ENCODE assay signal across 1 cellular context in the genomic region with DNA sequence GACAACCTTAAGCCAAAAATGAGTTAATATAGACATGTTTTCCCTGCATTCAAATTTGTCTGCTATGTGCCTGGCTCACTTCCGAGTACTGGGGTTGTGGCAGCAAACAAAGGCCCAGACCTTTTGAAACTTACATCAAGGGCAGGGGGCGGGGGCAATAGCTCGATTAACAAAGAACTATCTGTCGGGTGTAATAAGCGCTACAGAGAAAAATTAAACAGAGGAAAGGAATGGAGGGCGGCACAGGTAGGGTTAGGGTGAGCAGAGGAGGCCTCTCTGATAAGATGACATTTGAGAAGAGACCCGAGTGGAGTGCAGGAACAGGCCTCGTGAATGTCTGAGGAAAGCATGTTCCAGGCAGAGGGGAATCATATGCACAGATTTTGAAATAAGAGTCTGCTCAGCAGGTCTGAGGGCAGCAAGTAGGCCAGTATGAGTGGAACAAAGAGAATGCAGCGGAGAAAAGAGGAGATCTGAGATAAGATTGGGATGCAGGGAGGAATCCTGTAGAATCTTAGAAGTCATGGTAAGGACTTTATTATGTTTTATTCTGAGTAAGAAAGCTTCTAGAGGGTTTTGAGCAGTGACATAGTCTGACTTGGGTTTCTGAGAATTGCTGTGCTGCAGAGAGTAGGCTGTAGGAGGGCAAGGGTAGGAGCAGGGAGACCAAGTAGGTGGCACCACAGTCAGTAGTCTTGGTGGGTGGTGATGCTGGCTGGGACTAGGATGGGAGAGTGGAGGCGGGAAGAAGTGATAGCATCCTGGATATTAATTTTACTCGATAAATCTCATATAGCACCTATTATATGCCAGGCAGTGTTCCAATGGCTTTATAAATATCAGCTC.
TF ChIP-seq lines count a peak whose summit lies in the region.

No MANE protein-coding gene starts in this region.

TF ChIP-seq in H1, 55 proteins besides CTCF, POLR2A, EP300 and RAD21:
- TF ChIP-seq EGR1 (IDR thresholded peaks at IDR 0.05; ENCODE audit: borderline replicate concordance, low read depth, low read length) (no peak), YY1 (IDR thresholded peaks at IDR 0.05; ENCODE audit: low read depth, low read length) (no peak), KDM5A (IDR thresholded peaks at IDR 0.05; ENCODE audit: low read length) (no peak), TAF7 (optimal IDR thresholded peaks at IDR 0.05; ENCODE audit: borderline replicate concordance, low read depth, low read length) (no peak), RFX5 (IDR thresholded peaks at IDR 0.05; ENCODE audit: borderline replicate concordance, low read depth, low read length) (no peak), GABPA (IDR thresholded peaks at IDR 0.05; ENCODE audit: borderline replicate concordance, insufficient read depth, low read length) (no peak), SRF (IDR thresholded peaks at IDR 0.05; ENCODE audit: low read depth, low read length) (no peak), KDM1A (IDR thresholded peaks at IDR 0.05; ENCODE audit: borderline replicate concordance, low read length) (no peak), POLR2AphosphoS5 (IDR thresholded peaks at IDR 0.05; ENCODE audit: low read depth, low read length) (no peak), SP2 (IDR thresholded peaks at IDR 0.05; ENCODE audit: low read length) (no peak), TAF1 (IDR thresholded peaks at IDR 0.05; ENCODE audit: low read depth, low read length) (no peak), TCF12 (IDR thresholded peaks at IDR 0.05; ENCODE audit: low read depth, low read length) (no peak), CREB1 (IDR thresholded peaks at IDR 0.05) (no peak), JUND (IDR thresholded peaks at IDR 0.05; ENCODE audit: low read length) (no peak)
- TF ChIP-seq, protein P1, sequence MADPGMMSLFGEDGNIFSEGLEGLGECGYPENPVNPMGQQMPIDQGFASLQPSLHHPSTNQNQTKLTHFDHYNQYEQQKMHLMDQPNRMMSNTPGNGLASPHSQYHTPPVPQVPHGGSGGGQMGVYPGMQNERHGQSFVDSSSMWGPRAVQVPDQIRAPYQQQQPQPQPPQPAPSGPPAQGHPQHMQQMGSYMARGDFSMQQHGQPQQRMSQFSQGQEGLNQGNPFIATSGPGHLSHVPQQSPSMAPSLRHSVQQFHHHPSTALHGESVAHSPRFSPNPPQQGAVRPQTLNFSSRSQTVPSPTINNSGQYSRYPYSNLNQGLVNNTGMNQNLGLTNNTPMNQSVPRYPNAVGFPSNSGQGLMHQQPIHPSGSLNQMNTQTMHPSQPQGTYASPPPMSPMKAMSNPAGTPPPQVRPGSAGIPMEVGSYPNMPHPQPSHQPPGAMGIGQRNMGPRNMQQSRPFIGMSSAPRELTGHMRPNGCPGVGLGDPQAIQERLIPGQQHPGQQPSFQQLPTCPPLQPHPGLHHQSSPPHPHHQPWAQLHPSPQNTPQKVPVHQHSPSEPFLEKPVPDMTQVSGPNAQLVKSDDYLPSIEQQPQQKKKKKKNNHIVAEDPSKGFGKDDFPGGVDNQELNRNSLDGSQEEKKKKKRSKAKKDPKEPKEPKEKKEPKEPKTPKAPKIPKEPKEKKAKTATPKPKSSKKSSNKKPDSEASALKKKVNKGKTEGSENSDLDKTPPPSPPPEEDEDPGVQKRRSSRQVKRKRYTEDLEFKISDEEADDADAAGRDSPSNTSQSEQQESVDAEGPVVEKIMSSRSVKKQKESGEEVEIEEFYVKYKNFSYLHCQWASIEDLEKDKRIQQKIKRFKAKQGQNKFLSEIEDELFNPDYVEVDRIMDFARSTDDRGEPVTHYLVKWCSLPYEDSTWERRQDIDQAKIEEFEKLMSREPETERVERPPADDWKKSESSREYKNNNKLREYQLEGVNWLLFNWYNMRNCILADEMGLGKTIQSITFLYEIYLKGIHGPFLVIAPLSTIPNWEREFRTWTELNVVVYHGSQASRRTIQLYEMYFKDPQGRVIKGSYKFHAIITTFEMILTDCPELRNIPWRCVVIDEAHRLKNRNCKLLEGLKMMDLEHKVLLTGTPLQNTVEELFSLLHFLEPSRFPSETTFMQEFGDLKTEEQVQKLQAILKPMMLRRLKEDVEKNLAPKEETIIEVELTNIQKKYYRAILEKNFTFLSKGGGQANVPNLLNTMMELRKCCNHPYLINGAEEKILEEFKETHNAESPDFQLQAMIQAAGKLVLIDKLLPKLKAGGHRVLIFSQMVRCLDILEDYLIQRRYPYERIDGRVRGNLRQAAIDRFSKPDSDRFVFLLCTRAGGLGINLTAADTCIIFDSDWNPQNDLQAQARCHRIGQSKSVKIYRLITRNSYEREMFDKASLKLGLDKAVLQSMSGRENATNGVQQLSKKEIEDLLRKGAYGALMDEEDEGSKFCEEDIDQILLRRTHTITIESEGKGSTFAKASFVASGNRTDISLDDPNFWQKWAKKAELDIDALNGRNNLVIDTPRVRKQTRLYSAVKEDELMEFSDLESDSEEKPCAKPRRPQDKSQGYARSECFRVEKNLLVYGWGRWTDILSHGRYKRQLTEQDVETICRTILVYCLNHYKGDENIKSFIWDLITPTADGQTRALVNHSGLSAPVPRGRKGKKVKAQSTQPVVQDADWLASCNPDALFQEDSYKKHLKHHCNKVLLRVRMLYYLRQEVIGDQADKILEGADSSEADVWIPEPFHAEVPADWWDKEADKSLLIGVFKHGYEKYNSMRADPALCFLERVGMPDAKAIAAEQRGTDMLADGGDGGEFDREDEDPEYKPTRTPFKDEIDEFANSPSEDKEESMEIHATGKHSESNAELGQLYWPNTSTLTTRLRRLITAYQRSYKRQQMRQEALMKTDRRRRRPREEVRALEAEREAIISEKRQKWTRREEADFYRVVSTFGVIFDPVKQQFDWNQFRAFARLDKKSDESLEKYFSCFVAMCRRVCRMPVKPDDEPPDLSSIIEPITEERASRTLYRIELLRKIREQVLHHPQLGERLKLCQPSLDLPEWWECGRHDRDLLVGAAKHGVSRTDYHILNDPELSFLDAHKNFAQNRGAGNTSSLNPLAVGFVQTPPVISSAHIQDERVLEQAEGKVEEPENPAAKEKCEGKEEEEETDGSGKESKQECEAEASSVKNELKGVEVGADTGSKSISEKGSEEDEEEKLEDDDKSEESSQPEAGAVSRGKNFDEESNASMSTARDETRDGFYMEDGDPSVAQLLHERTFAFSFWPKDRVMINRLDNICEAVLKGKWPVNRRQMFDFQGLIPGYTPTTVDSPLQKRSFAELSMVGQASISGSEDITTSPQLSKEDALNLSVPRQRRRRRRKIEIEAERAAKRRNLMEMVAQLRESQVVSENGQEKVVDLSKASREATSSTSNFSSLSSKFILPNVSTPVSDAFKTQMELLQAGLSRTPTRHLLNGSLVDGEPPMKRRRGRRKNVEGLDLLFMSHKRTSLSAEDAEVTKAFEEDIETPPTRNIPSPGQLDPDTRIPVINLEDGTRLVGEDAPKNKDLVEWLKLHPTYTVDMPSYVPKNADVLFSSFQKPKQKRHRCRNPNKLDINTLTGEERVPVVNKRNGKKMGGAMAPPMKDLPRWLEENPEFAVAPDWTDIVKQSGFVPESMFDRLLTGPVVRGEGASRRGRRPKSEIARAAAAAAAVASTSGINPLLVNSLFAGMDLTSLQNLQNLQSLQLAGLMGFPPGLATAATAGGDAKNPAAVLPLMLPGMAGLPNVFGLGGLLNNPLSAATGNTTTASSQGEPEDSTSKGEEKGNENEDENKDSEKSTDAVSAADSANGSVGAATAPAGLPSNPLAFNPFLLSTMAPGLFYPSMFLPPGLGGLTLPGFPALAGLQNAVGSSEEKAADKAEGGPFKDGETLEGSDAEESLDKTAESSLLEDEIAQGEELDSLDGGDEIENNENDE (IDR thresholded peaks at IDR 0.05; ENCODE audit: insufficient replicate concordance, low read length) = no peak
- TF ChIP-seq, protein P2, sequence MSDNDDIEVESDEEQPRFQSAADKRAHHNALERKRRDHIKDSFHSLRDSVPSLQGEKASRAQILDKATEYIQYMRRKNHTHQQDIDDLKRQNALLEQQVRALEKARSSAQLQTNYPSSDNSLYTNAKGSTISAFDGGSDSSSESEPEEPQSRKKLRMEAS (IDR thresholded peaks at IDR 0.05) = no peak
- TF ChIP-seq, protein P3, sequence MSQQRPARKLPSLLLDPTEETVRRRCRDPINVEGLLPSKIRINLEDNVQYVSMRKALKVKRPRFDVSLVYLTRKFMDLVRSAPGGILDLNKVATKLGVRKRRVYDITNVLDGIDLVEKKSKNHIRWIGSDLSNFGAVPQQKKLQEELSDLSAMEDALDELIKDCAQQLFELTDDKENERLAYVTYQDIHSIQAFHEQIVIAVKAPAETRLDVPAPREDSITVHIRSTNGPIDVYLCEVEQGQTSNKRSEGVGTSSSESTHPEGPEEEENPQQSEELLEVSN (IDR thresholded peaks at IDR 0.05) = no peak
